Comparison of ENCODE assay signal across 24 cellular contexts in genomic region chr5:153520952-153521351, GRCh38. TPM values are rescaled to one million over a fixed set of nuclear protein-coding genes. Genes with fewer than 3 reads are reported as not detected.
DNase-seq lines count a peak whose midpoint lies in the region; ATAC-seq and TF ChIP-seq lines count a peak whose summit lies in the region.
"Had no signal": no experiment of that assay in that cellular context is flagged by ENCODE, and none has a peak within 500 bp of the region (broad histone marks: within the 10 kb centered on the region; RNA-seq: fewer than 3 reads in every experiment).

No MANE protein-coding gene starts in this region.

- H3K9me1 ChIP-seq in IMR-90 (ENCODE audit: insufficient read depth, low read length), result no peaks in the 10 kb centered on the region

- no peak overlapping the region for H2AK9ac ChIP-seq in IMR-90 (replicated peaks; ENCODE audit: low read depth, low read length, poor library complexity)

- H3K56ac ChIP-seq in IMR-90 (ENCODE audit: extremely low read depth, insufficient read depth, low read length), result no peak overlapping the region; the same call in 1 of the 2 replicates

- H2BK15ac ChIP-seq in IMR-90 (ENCODE audit: low read depth, low read length), result 0 out of 3 replicates have a peak overlapping the region, but pooled peaks have one; percentile 4

- 80% methylated on average over 1 of the region's 2 CpGs; no CpG with 5 or more reads in 1 of the 2 experiments for WGBS in IMR-90 (ENCODE audit: extremely low coverage in 2 of 2, insufficient read length in 1 of 2), 2 experiments
- WGBS in esophagus muscularis mucosa, result 82% methylated on average over 2 of the region's 2 CpGs

- H2AK5ac ChIP-seq in IMR-90 (ENCODE audit: low read depth, low read length), result 0 out of 2 replicates have a peak overlapping the region, but pooled peaks have one; percentile 5

- H3K18ac ChIP-seq in IMR-90 (ENCODE audit: low read depth, low read length), result peak overlapping the region; percentile 82

- DNase-seq in IMR-90 (peak; percentile 40), astrocyte of the hippocampus (ENCODE audit: low read depth, low spot score) (peak; percentile 46), iris pigment epithelial cell (ENCODE audit: low read depth) (peak; percentile 50), NCI-H146 (lab: John Stamatoyannopoulos, UW) (no peak), esophagus muscularis mucosa (ENCODE audit: extremely low spot score) (no peak)
- no peak for DNase-seq in activated CD8-positive, alpha-beta memory T cell treated with anti-CD3 and anti-CD28 coated beads for 24 hours
- DNase-seq: activated CD4-positive, alpha-beta T cell treated with anti-CD3 and anti-CD28 coated beads, Interleukin-2, amount 10 ng/mL, durations not matched to agents 24 days and 14 days; activated naive CD8-positive, alpha-beta T cell treated with anti-CD3 and anti-CD28 coated beads, Interleukin-2, amount 50 U/mL, for 24 hours; central memory CD4-positive, alpha-beta T cell; heart left ventricle; immature natural killer cell; NCI-H82; SIG-M5; stimulated activated naive B cell treated with anti-CD40 and anti-IgM and Interleukin-4, amounts not matched to agents 10 μg/mL and 1 μg/mL and 100 μg/mL, for 72 hours; testis had no signal

- ATAC-seq in IMR-90 (ENCODE audit: low read depth), result peak; percentile 65
- ATAC-seq in GM19035 (IDR thresholded peaks at IDR 0.05; ENCODE audit: unreplicated experiment), result no peak
- ATAC-seq: activated naive CD8-positive, alpha-beta T cell treated with anti-CD3 and anti-CD28 coated beads, Interleukin-2, amount 50 U/mL, for 24 hours; heart left ventricle; stimulated activated naive B cell treated with anti-CD40 and anti-IgM and Interleukin-4, amounts not matched to agents 10 μg/mL and 1 μg/mL and 100 μg/mL, for 72 hours had no signal

- intact Hi-C loops in IMR-90 (cut with micrococcal nuclease), result no loop called here
- intact Hi-C loops in esophagus muscularis mucosa (cut with DNase I), result no loop called here

- peak overlapping the region in 1 of 2 experiments; percentile 27; a peak in 2 of 4 replicates for H4K8ac ChIP-seq in IMR-90 (ENCODE audit: low read depth in 2 of 2, low read length in 2 of 2)

- H3K36me3 ChIP-seq in ACC112 (ENCODE audit: insufficient read depth, low read length) (no peaks in the 10 kb centered on the region), IMR-90 (ENCODE audit: control insufficient read depth, insufficient read depth, low read length) (no peaks in the 10 kb centered on the region), esophagus muscularis mucosa (no peaks in the 10 kb centered on the region)
- H3K36me3 ChIP-seq: BLaER1 treated with 17β-estradiol and CSF1 and Interleukin-3, amounts not matched to agents 10 nM and 100 nM; heart left ventricle; neutrophil; right atrium auricular region; vagina had no signal

- H3K27me3 ChIP-seq in ACC112 (ENCODE audit: insufficient read depth, low read length), result no peaks in the 10 kb centered on the region
- H3K27me3 ChIP-seq in IMR-90 (ENCODE audit: control insufficient read depth, insufficient read depth, low read length), result no peaks in the 10 kb centered on the region
- H3K27me3 ChIP-seq in esophagus muscularis mucosa, result no peaks in the 10 kb centered on the region
- H3K27me3 ChIP-seq: BLaER1 treated with 17β-estradiol and CSF1 and Interleukin-3, amounts not matched to agents 10 nM and 100 nM; heart left ventricle; neutrophil; right atrium auricular region; testis; vagina had no signal

- POLR2A ChIA-PET in IMR-90 (lab: Charles Lee; ENCODE audit: unreplicated experiment), result no interaction called here

- H3K23ac ChIP-seq in IMR-90 (ENCODE audit: low read depth, low read length), result no peak overlapping the region

- H3K4me1 ChIP-seq in ACC112 (ENCODE audit: control insufficient read depth, insufficient read depth, low read length, unreplicated experiment), result peaks cover 50% of the 10 kb centered on the region
- H3K4me1 ChIP-seq in IMR-90 (ENCODE audit: control insufficient read depth, insufficient read depth, low read length), result peaks cover 21% of the 10 kb centered on the region
- peaks cover 0 to 28% (median 21%) of the 10 kb centered on the region in 4 donors for H3K4me1 ChIP-seq in esophagus muscularis mucosa
- H3K4me1 ChIP-seq: testis, vagina had no signal

- TF ChIP-seq EP300 in esophagus muscularis mucosa (IDR thresholded peaks at IDR 0.05), result no peak

- H3K9ac ChIP-seq in IMR-90 (ENCODE audit: low read depth, low read length), result no peak overlapping the region
- H3K9ac ChIP-seq: BLaER1 treated with 17β-estradiol and CSF1 and Interleukin-3, amounts not matched to agents 10 nM and 100 nM had no signal

- H3K4me3 ChIP-seq in ACC112 (ENCODE audit: low read depth, low read length) (no peak overlapping the region), IMR-90 (ENCODE audit: insufficient read depth, low read depth, low read length) (no peak overlapping the region), esophagus muscularis mucosa (no peak overlapping the region)
- H3K4me3 ChIP-seq: BLaER1 treated with 17β-estradiol and CSF1 and Interleukin-3, amounts not matched to agents 10 nM and 100 nM; heart left ventricle; right atrium auricular region; testis; vagina had no signal

- BruUV-seq in IMR-90 (replicated peaks; lab: Mats Ljungman, UMichigan), result no TSS peak

- H3K79me2 ChIP-seq in ACC112 (ENCODE audit: control insufficient read depth, insufficient read depth, low read length, unreplicated experiment), result no peaks in the 10 kb centered on the region

- in situ Hi-C loops in IMR-90 (cut with MboI; ENCODE audit: low sequenced_read_pairs), result no loop called here

- dilution Hi-C loops in IMR-90 (cut with HindIII; ENCODE audit: low sequenced_read_pairs, unreplicated experiment), result no loop called here

- no peak overlapping the region for H4K5ac ChIP-seq in IMR-90 (ENCODE audit: low read depth, low read length)

- TF ChIP-seq POLR2A in IMR-90 (IDR thresholded peaks at IDR 0.05; ENCODE audit: low read depth, low read length) (no peak), esophagus muscularis mucosa (IDR thresholded peaks at IDR 0.05; ENCODE audit: low read depth) (no peak)

- H3K4ac ChIP-seq in IMR-90 (ENCODE audit: low read depth, low read length), result peak overlapping the region; percentile 48

- TF ChIP-seq CTCF in IMR-90 (conservative IDR thresholded peaks at IDR 0.05; ENCODE audit: low read depth, low read length) (no peak), esophagus muscularis mucosa (IDR thresholded peaks at IDR 0.05) (no peak)

- no peaks in the 10 kb centered on the region for H3K79me1 ChIP-seq in IMR-90 (ENCODE audit: low read depth in 1 of 2, low read length in 2 of 2)

- CTCF ChIA-PET in IMR-90 (lab: Yijun Ruan, JAX), result no interaction called here

- TF ChIP-seq RAD21 in IMR-90 (IDR thresholded peaks at IDR 0.05; ENCODE audit: low read length), result no peak

- H2AFZ ChIP-seq in ACC112 (ENCODE audit: low read length, unreplicated experiment), result peak overlapping the region; percentile 54
- no peak overlapping the region for H2AFZ ChIP-seq in IMR-90 (replicated peaks; ENCODE audit: low read length, poor library complexity)

- H4K91ac ChIP-seq in IMR-90 (ENCODE audit: insufficient read depth, low read depth, low read length), result peak overlapping the region; percentile 12

- peak overlapping the region; percentile 65 for H2BK5ac ChIP-seq in IMR-90 (ENCODE audit: low read depth, low read length, poor library complexity, severe bottlenecking)

- H3K4me2 ChIP-seq in IMR-90 (ENCODE audit: low read depth, low read length), result no peak overlapping the region
- H3K4me2 ChIP-seq: BLaER1 treated with 17β-estradiol and CSF1 and Interleukin-3, amounts not matched to agents 10 nM and 100 nM had no signal

- peak overlapping the region; percentile 41 for H2BK120ac ChIP-seq in IMR-90 (ENCODE audit: low read depth, low read length)

- H3K9me3 ChIP-seq in IMR-90 (ENCODE audit: control insufficient read depth, insufficient read depth, low read length), result no peaks in the 10 kb centered on the region
- H3K9me3 ChIP-seq in esophagus muscularis mucosa, result no peaks in the 10 kb centered on the region
- H3K9me3 ChIP-seq: BLaER1 treated with 17β-estradiol and CSF1 and Interleukin-3, amounts not matched to agents 10 nM and 100 nM; heart left ventricle; neutrophil; right atrium auricular region; testis; vagina had no signal

- no peaks in the 10 kb centered on the region for H4K20me1 ChIP-seq in IMR-90 (ENCODE audit: insufficient read depth, low read length)
- H4K20me1 ChIP-seq: BLaER1 treated with 17β-estradiol and CSF1 and Interleukin-3, amounts not matched to agents 10 nM and 100 nM had no signal

- H3K27ac ChIP-seq in ACC112 (ENCODE audit: low read depth, low read length) (peak overlapping the region; percentile 27; the same call in 1 of the 2 replicates), IMR-90 (ENCODE audit: insufficient read depth, low read length) (peak overlapping the region; percentile 81; the same call in 1 of the 2 replicates), esophagus muscularis mucosa (replicated peaks in 1 of 4) (no peak overlapping the region)
- H3K27ac ChIP-seq: BLaER1 treated with 17β-estradiol and CSF1 and Interleukin-3, amounts not matched to agents 10 nM and 100 nM; heart left ventricle; HL-60; neutrophil; right atrium auricular region; testis; vagina had no signal

- H2BK20ac ChIP-seq in IMR-90 (ENCODE audit: low read depth, low read length), result peak overlapping the region; percentile 73

- H3K14ac ChIP-seq in IMR-90 (replicated peaks; ENCODE audit: low read depth, low read length), result peak overlapping the region; percentile 24; the same call in 1 of the 2 replicates

TF ChIP-seq in IMR-90, 13 proteins besides CTCF, POLR2A, EP300 and RAD21 (continues in another document):
- TF ChIP-seq MXI1 (IDR thresholded peaks at IDR 0.05; ENCODE audit: borderline replicate concordance, low read depth, low read length) (no peak), SMC3 (IDR thresholded peaks at IDR 0.05; ENCODE audit: low read depth, low read length) (no peak)
- TF ChIP-seq, protein P1, sequence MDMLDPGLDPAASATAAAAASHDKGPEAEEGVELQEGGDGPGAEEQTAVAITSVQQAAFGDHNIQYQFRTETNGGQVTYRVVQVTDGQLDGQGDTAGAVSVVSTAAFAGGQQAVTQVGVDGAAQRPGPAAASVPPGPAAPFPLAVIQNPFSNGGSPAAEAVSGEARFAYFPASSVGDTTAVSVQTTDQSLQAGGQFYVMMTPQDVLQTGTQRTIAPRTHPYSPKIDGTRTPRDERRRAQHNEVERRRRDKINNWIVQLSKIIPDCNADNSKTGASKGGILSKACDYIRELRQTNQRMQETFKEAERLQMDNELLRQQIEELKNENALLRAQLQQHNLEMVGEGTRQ (IDR thresholded peaks at IDR 0.05; ENCODE audit: low read depth, low read length), result no peak

RNA-seq across cellular contexts. Expression of gene GRIA1, which starts 30.5 kb away (rescaled TPM):
- total RNA-seq in IMR-90 (2012; rRNA removed) (1.3 and 1.4 TPM in 2 replicates), esophagus muscularis mucosa (1 to 10 TPM in 2 of 4 donors, under 1 TPM in 2; 0.63 to 1.2 (median 0.93) TPM)
- polyA plus RNA-seq in IMR-90 (2012; rRNA removed), result 0.37 and 0.48 TPM in 2 replicates
- polyA plus RNA-seq in IMR-90 (2012; cell fraction: cytosol; rRNA removed), result 0.16 and 0.39 TPM in 2 replicates
- 0.09 and 1.1 TPM in 2 replicates for polyA plus RNA-seq in IMR-90 (2012; cell fraction: nucleus; rRNA removed; ENCODE audit: low replicate concordance)
- total RNA-seq: activated CD4-positive, alpha-beta T cell treated with anti-CD3 and anti-CD28 coated beads, Interleukin-2, amount 10 ng/mL, durations not matched to agents 24 days and 14 days; G401; vagina had no signal
- polyA plus RNA-seq: immature natural killer cell, liver had no signal

Comparison
In these comparisons a context has a peak if more than half of its experiments do, and no peak if none do; other contexts are left out.
1. H3K27ac ChIP-seq: peak in ACC112 (single experiment) and IMR-90 (single experiment); none in esophagus muscularis mucosa (0 of 4).
2. DNase-seq: peak in IMR-90 (single experiment), astrocyte of the hippocampus (single experiment) and iris pigment epithelial cell (single experiment); none in NCI-H146 (single experiment), esophagus muscularis mucosa (single experiment) and activated CD8-positive, alpha-beta memory T cell treated with anti-CD3 and anti-CD28 coated beads for 24 hours (single experiment).